ENCODE assay signal across 13 cellular contexts in genomic region chr20:16581241-16581640, GRCh38. TPM values are rescaled to one million over a fixed set of nuclear protein-coding genes. Genes with fewer than 3 reads are reported as not detected.
DNase-seq lines count a peak whose midpoint lies in the region; ATAC-seq and TF ChIP-seq lines count a peak whose summit lies in the region.
"Had no signal": no experiment of that assay in that cellular context is flagged by ENCODE, and none has a peak within 500 bp of the region (broad histone marks: within the 10 kb centered on the region; RNA-seq: fewer than 3 reads in every experiment).

No MANE protein-coding gene starts in this region.

- H3K27me3 Mint-ChIP-seq in immature natural killer cell (ENCODE audit: low read depth in 3 of 3) = peaks cover 0 to 4% (median 2%) of the 10 kb centered on the region in 3 donors

- H3K27ac ChIP-seq in heart left ventricle = no peak overlapping the region
- H3K27ac ChIP-seq in parathyroid adenoma = peak overlapping the region; percentile 75
- H3K27ac ChIP-seq: BLaER1 treated with 17β-estradiol and CSF1 and Interleukin-3, amounts not matched to agents 10 nM and 100 nM had no signal

- H3K27me3 ChIP-seq in heart left ventricle (peaks cover 0 to 3% (median 0%) of the 10 kb centered on the region in 9 donors), parathyroid adenoma (ENCODE audit: control insufficient read depth, insufficient read depth, low read length) (no peaks in the 10 kb centered on the region)
- H3K27me3 ChIP-seq: BLaER1 treated with 17β-estradiol and CSF1 and Interleukin-3, amounts not matched to agents 10 nM and 100 nM had no signal

- 58 to 84% (median 72%) methylated on average over 2 of the region's 2 CpGs for WGBS in heart left ventricle, 4 donors

- intact Hi-C loops in heart left ventricle (cut with DNase I) (no loop called here), cardiac septum (cut with DNase I) (no loop called here)

- no peaks in the 10 kb centered on the region for H3K36me3 Mint-ChIP-seq in immature natural killer cell
- H3K36me3 Mint-ChIP-seq: CD8-positive, alpha-beta memory T cell had no signal

- H2AFZ ChIP-seq in parathyroid adenoma = peak overlapping the region; percentile 40

- peak in 3 of 4 donors; percentile 29 to 45 (median 41) for ATAC-seq in heart left ventricle

- no peak overlapping the region for H3K4me3 Mint-ChIP-seq in immature natural killer cell
- H3K4me3 Mint-ChIP-seq: B cell; CD8-positive, alpha-beta memory T cell had no signal

- TF ChIP-seq CTCF in heart left ventricle (IDR thresholded peaks at IDR 0.05) (no peak), fibroblast of the aortic adventitia (IDR thresholded peaks at IDR 0.05; ENCODE audit: insufficient read depth, low read length) (no peak), parathyroid adenoma (IDR thresholded peaks at IDR 0.05) (no peak)

- DNase-seq in heart left ventricle (no peak), cardiac septum (ENCODE audit: low spot score) (no peak), fibroblast of the aortic adventitia (ENCODE audit: low read depth) (peak; percentile 5), immature natural killer cell (no peak), NCI-H524 treated with DMSO at 0.1 percent for 48 hours (lab: John Stamatoyannopoulos, UW) (no peak), HUDEP-2 (lab: John Stamatoyannopoulos, UW; ENCODE audit: unreplicated experiment in 76 of 76) (no peak)
- DNase-seq: CD8-positive, alpha-beta memory T cell; COR-L47; DMS 273 treated with DMSO at 0.1 percent for 48 hours had no signal

- H3K4me2 ChIP-seq in parathyroid adenoma (ENCODE audit: low read length) = no peak overlapping the region
- H3K4me2 ChIP-seq: BLaER1 treated with 17β-estradiol and CSF1 and Interleukin-3, amounts not matched to agents 10 nM and 100 nM had no signal

- no peaks in the 10 kb centered on the region for H3K36me3 ChIP-seq in heart left ventricle
- no peaks in the 10 kb centered on the region for H3K36me3 ChIP-seq in parathyroid adenoma (ENCODE audit: control insufficient read depth, insufficient read depth, low read length)
- H3K36me3 ChIP-seq: BLaER1 treated with 17β-estradiol and CSF1 and Interleukin-3, amounts not matched to agents 10 nM and 100 nM; HAP-1 had no signal

- H3K4me3 ChIP-seq in heart left ventricle = no peak overlapping the region
- H3K4me3 ChIP-seq in fibroblast of the aortic adventitia (ENCODE audit: low read depth, low read length) = no peak overlapping the region
- H3K4me3 ChIP-seq in parathyroid adenoma (ENCODE audit: low read depth, low read length) = no peak overlapping the region
- H3K4me3 ChIP-seq: BLaER1 treated with 17β-estradiol and CSF1 and Interleukin-3, amounts not matched to agents 10 nM and 100 nM; HAP-1 had no signal

- no peak overlapping the region for H3K9ac ChIP-seq in parathyroid adenoma
- H3K9ac ChIP-seq: BLaER1 treated with 17β-estradiol and CSF1 and Interleukin-3, amounts not matched to agents 10 nM and 100 nM had no signal

- H3K4me1 ChIP-seq in heart left ventricle = peaks cover 0 to 13% (median 6%) of the 10 kb centered on the region in 12 donors
- peaks cover 30% of the 10 kb centered on the region for H3K4me1 ChIP-seq in parathyroid adenoma
- H3K4me1 ChIP-seq: HAP-1 had no signal

- no peak overlapping the region for H3K27ac Mint-ChIP-seq in immature natural killer cell
- H3K27ac Mint-ChIP-seq: B cell; CD8-positive, alpha-beta memory T cell had no signal

- H3K9me3 Mint-ChIP-seq in immature natural killer cell = no peaks in the 10 kb centered on the region
- H3K9me3 Mint-ChIP-seq: CD8-positive, alpha-beta memory T cell had no signal

- H3K9me3 ChIP-seq in heart left ventricle = no peaks in the 10 kb centered on the region
- no peaks in the 10 kb centered on the region for H3K9me3 ChIP-seq in parathyroid adenoma (ENCODE audit: control insufficient read depth, low read length)
- H3K9me3 ChIP-seq: HAP-1 had no signal

- H3K4me1 Mint-ChIP-seq in immature natural killer cell = no peaks in the 10 kb centered on the region
- H3K4me1 Mint-ChIP-seq: B cell; CD8-positive, alpha-beta memory T cell had no signal

- TF ChIP-seq POLR2A in heart left ventricle (IDR thresholded peaks at IDR 0.05) = no peak

- no peaks in the 10 kb centered on the region for H3K79me2 ChIP-seq in parathyroid adenoma

RNA-seq across cellular contexts. Expression of gene KIF16B, which starts 8.0 kb away (rescaled TPM):
- total RNA-seq in heart left ventricle = 10 to 100 TPM; 12.6 to 31.8 (median 17.8) TPM
- polyA plus RNA-seq in heart left ventricle = 10 to 100 TPM in 1 of 2 donors, 1 to 10 TPM in 1; 8.8 to 18.0 TPM
- total RNA-seq in cardiac septum = 19.7 TPM
- 14.5 and 17.7 TPM in 2 replicates for total RNA-seq in fibroblast of the aortic adventitia (ENCODE audit: low replicate concordance)
- polyA plus RNA-seq in immature natural killer cell = 1 to 10 TPM in 2 of 3 donors, under 1 TPM in 1; 0.59 to 5.4 (median 1.1) TPM
